In the genomic region with DNA sequence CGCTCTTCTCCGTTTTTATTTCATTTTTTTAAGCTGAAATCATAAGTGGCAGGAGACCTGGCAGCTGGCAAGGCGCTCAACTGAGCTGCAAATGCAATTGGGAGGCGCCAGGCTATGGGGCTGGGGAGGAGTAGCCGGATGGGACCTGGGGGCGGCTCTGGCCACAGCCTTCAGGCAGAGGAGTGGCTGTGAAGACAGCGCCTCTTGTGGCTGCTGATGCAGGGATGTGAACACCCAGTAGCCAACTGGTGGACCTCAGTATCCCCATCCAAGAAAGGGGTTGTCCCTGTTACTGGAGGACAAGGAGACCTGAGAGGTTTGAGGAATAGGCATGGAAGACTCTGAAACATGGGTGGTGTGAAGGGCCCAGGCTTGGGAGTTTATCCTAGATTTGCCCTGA, we compare ENCODE assay signal across 1 cellular context.
TF ChIP-seq lines count a peak whose summit lies in the region.

No MANE protein-coding gene starts in this region.

TF ChIP-seq in K562, 482 proteins besides CTCF, POLR2A, EP300 and RAD21 (continued from another document and continues in another):
- TF ChIP-seq, protein P1, sequence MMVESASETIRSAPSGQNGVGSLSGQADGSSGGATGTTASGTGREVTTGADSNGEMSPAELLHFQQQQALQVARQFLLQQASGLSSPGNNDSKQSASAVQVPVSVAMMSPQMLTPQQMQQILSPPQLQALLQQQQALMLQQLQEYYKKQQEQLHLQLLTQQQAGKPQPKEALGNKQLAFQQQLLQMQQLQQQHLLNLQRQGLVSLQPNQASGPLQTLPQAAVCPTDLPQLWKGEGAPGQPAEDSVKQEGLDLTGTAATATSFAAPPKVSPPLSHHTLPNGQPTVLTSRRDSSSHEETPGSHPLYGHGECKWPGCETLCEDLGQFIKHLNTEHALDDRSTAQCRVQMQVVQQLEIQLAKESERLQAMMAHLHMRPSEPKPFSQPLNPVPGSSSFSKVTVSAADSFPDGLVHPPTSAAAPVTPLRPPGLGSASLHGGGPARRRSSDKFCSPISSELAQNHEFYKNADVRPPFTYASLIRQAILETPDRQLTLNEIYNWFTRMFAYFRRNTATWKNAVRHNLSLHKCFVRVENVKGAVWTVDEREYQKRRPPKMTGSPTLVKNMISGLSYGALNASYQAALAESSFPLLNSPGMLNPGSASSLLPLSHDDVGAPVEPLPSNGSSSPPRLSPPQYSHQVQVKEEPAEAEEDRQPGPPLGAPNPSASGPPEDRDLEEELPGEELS (CRISPR knock-in tag; IDR thresholded peaks at IDR 0.05; ENCODE audit: borderline replicate concordance): no peak
- peak; percentile 56; the same call in 1 of the 2 replicates for TF ChIP-seq CREM (IDR thresholded peaks at IDR 0.05; ENCODE audit: low read depth)
- TF ChIP-seq ZNF561 (CRISPR knock-in tag; conservative IDR thresholded peaks at IDR 0.05): no peak
- TF ChIP-seq, protein P2, sequence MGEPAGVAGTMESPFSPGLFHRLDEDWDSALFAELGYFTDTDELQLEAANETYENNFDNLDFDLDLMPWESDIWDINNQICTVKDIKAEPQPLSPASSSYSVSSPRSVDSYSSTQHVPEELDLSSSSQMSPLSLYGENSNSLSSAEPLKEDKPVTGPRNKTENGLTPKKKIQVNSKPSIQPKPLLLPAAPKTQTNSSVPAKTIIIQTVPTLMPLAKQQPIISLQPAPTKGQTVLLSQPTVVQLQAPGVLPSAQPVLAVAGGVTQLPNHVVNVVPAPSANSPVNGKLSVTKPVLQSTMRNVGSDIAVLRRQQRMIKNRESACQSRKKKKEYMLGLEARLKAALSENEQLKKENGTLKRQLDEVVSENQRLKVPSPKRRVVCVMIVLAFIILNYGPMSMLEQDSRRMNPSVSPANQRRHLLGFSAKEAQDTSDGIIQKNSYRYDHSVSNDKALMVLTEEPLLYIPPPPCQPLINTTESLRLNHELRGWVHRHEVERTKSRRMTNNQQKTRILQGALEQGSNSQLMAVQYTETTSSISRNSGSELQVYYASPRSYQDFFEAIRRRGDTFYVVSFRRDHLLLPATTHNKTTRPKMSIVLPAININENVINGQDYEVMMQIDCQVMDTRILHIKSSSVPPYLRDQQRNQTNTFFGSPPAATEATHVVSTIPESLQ (CRISPR knock-in tag; IDR thresholded peaks at IDR 0.05): no peak
- TF ChIP-seq POLR2B (IDR thresholded peaks at IDR 0.05; ENCODE audit: low read depth, partially characterized antibody): no peak
- no peak for TF ChIP-seq ZBTB8A (IDR thresholded peaks at IDR 0.05; ENCODE audit: partially characterized antibody)
- TF ChIP-seq CCNT2 (IDR thresholded peaks at IDR 0.05; ENCODE audit: borderline replicate concordance, extremely low read depth, insufficient read length, low read depth, low read length): no peak
- no peak for TF ChIP-seq TRIM24 (IDR thresholded peaks at IDR 0.05)
- TF ChIP-seq MIER1 (IDR thresholded peaks at IDR 0.05; ENCODE audit: low read depth): no peak
- TF ChIP-seq, protein P3, sequence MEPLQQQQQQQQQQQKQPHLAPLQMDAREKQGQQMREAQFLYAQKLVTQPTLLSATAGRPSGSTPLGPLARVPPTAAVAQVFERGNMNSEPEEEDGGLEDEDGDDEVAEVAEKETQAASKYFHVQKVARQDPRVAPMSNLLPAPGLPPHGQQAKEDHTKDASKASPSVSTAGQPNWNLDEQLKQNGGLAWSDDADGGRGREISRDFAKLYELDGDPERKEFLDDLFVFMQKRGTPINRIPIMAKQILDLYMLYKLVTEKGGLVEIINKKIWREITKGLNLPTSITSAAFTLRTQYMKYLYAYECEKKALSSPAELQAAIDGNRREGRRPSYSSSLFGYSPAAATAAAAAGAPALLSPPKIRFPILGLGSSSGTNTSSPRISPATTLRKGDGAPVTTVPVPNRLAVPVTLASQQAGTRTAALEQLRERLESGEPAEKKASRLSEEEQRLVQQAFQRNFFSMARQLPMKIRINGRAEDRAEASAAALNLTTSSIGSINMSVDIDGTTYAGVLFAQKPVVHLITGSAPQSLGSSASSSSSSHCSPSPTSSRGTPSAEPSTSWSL (CRISPR knock-in tag; IDR thresholded peaks at IDR 0.05; ENCODE audit: borderline replicate concordance): no peak
- TF ChIP-seq ZNF253 (CRISPR knock-in tag; conservative IDR thresholded peaks at IDR 0.05): no peak
- no peak for TF ChIP-seq ZNF133 (CRISPR knock-in tag; IDR thresholded peaks at IDR 0.05)
- TF ChIP-seq RCOR1 (IDR thresholded peaks at IDR 0.05; ENCODE audit: borderline replicate concordance in 1 of 2, low read depth in 2 of 2, low read length in 2 of 2): peak in 1 of 2 experiments; percentile 78; a peak in 2 of 4 replicates
- TF ChIP-seq, protein P4, sequence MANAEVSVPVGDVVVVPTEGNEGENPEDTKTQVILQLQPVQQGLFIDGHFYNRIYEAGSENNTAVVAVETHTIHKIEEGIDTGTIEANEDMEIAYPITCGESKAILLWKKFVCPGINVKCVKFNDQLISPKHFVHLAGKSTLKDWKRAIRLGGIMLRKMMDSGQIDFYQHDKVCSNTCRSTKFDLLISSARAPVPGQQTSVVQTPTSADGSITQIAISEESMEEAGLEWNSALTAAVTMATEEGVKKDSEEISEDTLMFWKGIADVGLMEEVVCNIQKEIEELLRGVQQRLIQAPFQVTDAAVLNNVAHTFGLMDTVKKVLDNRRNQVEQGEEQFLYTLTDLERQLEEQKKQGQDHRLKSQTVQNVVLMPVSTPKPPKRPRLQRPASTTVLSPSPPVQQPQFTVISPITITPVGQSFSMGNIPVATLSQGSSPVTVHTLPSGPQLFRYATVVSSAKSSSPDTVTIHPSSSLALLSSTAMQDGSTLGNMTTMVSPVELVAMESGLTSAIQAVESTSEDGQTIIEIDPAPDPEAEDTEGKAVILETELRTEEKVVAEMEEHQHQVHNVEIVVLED (CRISPR knock-in tag; IDR thresholded peaks at IDR 0.05): no peak
- TF ChIP-seq, protein P5, sequence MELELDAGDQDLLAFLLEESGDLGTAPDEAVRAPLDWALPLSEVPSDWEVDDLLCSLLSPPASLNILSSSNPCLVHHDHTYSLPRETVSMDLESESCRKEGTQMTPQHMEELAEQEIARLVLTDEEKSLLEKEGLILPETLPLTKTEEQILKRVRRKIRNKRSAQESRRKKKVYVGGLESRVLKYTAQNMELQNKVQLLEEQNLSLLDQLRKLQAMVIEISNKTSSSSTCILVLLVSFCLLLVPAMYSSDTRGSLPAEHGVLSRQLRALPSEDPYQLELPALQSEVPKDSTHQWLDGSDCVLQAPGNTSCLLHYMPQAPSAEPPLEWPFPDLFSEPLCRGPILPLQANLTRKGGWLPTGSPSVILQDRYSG (tag; conservative IDR thresholded peaks at IDR 0.05; ENCODE audit: low read depth): no peak
- no peak for TF ChIP-seq ZNF707 (CRISPR knock-in tag; conservative IDR thresholded peaks at IDR 0.05)
- TF ChIP-seq, protein P6, sequence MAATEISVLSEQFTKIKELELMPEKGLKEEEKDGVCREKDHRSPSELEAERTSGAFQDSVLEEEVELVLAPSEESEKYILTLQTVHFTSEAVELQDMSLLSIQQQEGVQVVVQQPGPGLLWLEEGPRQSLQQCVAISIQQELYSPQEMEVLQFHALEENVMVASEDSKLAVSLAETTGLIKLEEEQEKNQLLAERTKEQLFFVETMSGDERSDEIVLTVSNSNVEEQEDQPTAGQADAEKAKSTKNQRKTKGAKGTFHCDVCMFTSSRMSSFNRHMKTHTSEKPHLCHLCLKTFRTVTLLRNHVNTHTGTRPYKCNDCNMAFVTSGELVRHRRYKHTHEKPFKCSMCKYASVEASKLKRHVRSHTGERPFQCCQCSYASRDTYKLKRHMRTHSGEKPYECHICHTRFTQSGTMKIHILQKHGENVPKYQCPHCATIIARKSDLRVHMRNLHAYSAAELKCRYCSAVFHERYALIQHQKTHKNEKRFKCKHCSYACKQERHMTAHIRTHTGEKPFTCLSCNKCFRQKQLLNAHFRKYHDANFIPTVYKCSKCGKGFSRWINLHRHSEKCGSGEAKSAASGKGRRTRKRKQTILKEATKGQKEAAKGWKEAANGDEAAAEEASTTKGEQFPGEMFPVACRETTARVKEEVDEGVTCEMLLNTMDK (IDR thresholded peaks at IDR 0.05; ENCODE audit: borderline replicate concordance, insufficient read depth, low read depth, low read length, poor library complexity, severe bottlenecking): peak; percentile 54
- peak; percentile 30; the same call in 1 of the 2 replicates for TF ChIP-seq KLF16 (IDR thresholded peaks at IDR 0.05)
- no peak for TF ChIP-seq FIP1L1 (IDR thresholded peaks at IDR 0.05; ENCODE audit: low read depth, low read length, poor library complexity, severe bottlenecking)
- TF ChIP-seq HLTF (IDR thresholded peaks at IDR 0.05): no peak
- TF ChIP-seq RNF2 (IDR thresholded peaks at IDR 0.05): no peak
- no peak for TF ChIP-seq NFRKB (IDR thresholded peaks at IDR 0.05; ENCODE audit: low read depth)
- TF ChIP-seq, protein P7, sequence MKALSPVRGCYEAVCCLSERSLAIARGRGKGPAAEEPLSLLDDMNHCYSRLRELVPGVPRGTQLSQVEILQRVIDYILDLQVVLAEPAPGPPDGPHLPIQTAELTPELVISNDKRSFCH (CRISPR knock-in tag; IDR thresholded peaks at IDR 0.05): no peak
- TF ChIP-seq, protein P7 (tag; IDR thresholded peaks at IDR 0.05): no peak
- TF ChIP-seq TRIM28 (IDR thresholded peaks at IDR 0.05): no peak
- no peak for TF ChIP-seq ZNF644 (tag; IDR thresholded peaks at IDR 0.05; ENCODE audit: low read depth)
- TF ChIP-seq NCOA1 (IDR thresholded peaks at IDR 0.05; ENCODE audit: low read depth): no peak
- TF ChIP-seq, protein P8, sequence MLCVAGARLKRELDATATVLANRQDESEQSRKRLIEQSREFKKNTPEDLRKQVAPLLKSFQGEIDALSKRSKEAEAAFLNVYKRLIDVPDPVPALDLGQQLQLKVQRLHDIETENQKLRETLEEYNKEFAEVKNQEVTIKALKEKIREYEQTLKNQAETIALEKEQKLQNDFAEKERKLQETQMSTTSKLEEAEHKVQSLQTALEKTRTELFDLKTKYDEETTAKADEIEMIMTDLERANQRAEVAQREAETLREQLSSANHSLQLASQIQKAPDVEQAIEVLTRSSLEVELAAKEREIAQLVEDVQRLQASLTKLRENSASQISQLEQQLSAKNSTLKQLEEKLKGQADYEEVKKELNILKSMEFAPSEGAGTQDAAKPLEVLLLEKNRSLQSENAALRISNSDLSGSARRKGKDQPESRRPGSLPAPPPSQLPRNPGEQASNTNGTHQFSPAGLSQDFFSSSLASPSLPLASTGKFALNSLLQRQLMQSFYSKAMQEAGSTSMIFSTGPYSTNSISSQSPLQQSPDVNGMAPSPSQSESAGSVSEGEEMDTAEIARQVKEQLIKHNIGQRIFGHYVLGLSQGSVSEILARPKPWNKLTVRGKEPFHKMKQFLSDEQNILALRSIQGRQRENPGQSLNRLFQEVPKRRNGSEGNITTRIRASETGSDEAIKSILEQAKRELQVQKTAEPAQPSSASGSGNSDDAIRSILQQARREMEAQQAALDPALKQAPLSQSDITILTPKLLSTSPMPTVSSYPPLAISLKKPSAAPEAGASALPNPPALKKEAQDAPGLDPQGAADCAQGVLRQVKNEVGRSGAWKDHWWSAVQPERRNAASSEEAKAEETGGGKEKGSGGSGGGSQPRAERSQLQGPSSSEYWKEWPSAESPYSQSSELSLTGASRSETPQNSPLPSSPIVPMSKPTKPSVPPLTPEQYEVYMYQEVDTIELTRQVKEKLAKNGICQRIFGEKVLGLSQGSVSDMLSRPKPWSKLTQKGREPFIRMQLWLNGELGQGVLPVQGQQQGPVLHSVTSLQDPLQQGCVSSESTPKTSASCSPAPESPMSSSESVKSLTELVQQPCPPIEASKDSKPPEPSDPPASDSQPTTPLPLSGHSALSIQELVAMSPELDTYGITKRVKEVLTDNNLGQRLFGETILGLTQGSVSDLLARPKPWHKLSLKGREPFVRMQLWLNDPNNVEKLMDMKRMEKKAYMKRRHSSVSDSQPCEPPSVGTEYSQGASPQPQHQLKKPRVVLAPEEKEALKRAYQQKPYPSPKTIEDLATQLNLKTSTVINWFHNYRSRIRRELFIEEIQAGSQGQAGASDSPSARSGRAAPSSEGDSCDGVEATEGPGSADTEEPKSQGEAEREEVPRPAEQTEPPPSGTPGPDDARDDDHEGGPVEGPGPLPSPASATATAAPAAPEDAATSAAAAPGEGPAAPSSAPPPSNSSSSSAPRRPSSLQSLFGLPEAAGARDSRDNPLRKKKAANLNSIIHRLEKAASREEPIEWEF (CRISPR knock-in tag; IDR thresholded peaks at IDR 0.05): no peak
- TF ChIP-seq GATA2 (CRISPR knock-in tag; IDR thresholded peaks at IDR 0.05): no peak
- no peak for TF ChIP-seq ESRRA (IDR thresholded peaks at IDR 0.05; ENCODE audit: borderline replicate concordance, low read depth)
- TF ChIP-seq JUN (IDR thresholded peaks at IDR 0.05; ENCODE audit: borderline replicate concordance, low read depth, low read length): no peak
- TF ChIP-seq JUN (CRISPR knock-in tag; IDR thresholded peaks at IDR 0.05; ENCODE audit: borderline replicate concordance): no peak
- peak; percentile 20; the same call in 1 of the 2 replicates for TF ChIP-seq ZBTB7A (IDR thresholded peaks at IDR 0.05; ENCODE audit: borderline replicate concordance, control insufficient read depth, low read depth, low read length)
- 0 out of 2 replicates have a peak, but pooled peaks have one; percentile 23 for TF ChIP-seq SMC3 (conservative IDR thresholded peaks at IDR 0.05; ENCODE audit: insufficient read depth, low read depth, low read length)
- TF ChIP-seq, protein P9, sequence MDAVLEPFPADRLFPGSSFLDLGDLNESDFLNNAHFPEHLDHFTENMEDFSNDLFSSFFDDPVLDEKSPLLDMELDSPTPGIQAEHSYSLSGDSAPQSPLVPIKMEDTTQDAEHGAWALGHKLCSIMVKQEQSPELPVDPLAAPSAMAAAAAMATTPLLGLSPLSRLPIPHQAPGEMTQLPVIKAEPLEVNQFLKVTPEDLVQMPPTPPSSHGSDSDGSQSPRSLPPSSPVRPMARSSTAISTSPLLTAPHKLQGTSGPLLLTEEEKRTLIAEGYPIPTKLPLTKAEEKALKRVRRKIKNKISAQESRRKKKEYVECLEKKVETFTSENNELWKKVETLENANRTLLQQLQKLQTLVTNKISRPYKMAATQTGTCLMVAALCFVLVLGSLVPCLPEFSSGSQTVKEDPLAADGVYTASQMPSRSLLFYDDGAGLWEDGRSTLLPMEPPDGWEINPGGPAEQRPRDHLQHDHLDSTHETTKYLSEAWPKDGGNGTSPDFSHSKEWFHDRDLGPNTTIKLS (IDR thresholded peaks at IDR 0.05; ENCODE audit: borderline replicate concordance, low read depth): no peak
- TF ChIP-seq ZNF77 (CRISPR knock-in tag; IDR thresholded peaks at IDR 0.05): no peak
- TF ChIP-seq TAL1 (IDR thresholded peaks at IDR 0.05): no peak
- TF ChIP-seq, protein P10, sequence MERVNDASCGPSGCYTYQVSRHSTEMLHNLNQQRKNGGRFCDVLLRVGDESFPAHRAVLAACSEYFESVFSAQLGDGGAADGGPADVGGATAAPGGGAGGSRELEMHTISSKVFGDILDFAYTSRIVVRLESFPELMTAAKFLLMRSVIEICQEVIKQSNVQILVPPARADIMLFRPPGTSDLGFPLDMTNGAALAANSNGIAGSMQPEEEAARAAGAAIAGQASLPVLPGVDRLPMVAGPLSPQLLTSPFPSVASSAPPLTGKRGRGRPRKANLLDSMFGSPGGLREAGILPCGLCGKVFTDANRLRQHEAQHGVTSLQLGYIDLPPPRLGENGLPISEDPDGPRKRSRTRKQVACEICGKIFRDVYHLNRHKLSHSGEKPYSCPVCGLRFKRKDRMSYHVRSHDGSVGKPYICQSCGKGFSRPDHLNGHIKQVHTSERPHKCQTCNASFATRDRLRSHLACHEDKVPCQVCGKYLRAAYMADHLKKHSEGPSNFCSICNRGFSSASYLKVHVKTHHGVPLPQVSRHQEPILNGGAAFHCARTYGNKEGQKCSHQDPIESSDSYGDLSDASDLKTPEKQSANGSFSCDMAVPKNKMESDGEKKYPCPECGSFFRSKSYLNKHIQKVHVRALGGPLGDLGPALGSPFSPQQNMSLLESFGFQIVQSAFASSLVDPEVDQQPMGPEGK (CRISPR knock-in tag; IDR thresholded peaks at IDR 0.05; ENCODE audit: borderline replicate concordance): no peak
